ENCODE assay signal across 13 cellular contexts in the genomic region with DNA sequence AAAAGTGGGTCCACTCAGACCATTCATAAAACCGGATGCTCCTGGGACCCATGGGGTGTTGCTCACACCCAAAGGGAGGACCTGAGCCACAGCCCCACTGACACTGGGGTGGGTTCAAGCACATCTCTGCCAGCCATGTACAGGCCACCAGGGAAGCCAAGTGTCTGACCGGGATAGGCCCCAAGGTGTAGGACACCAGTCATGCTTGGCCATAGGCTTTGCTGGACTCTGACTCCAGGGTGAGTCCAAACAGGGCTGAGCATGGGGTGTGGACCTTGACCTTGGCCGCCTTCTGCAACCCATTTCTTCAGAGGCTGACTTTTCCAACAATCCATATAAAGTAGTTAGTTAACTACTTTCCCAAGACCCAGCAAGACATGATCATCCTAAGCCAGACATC. TPM values are rescaled to one million over a fixed set of nuclear protein-coding genes. Genes with fewer than 3 reads are reported as not detected.
DNase-seq lines count a peak whose midpoint lies in the region; ATAC-seq and TF ChIP-seq lines count a peak whose summit lies in the region.
"Had no signal": no experiment of that assay in that cellular context is flagged by ENCODE, and none has a peak within 500 bp of the region (broad histone marks: within the 10 kb centered on the region; RNA-seq: fewer than 3 reads in every experiment).

No MANE protein-coding gene starts in this region.

- H3K36me3 ChIP-seq in DND-41 (ENCODE audit: insufficient read depth, low read length), result peaks cover 62% of the 10 kb centered on the region
- H3K36me3 ChIP-seq: brain microvascular endothelial cell had no signal

- H3K27me3 ChIP-seq in DND-41 (ENCODE audit: insufficient read depth, low read length, poor library complexity), result no peaks in the 10 kb centered on the region
- H3K27me3 ChIP-seq in foreskin keratinocyte, result no peaks in the 10 kb centered on the region
- H3K27me3 ChIP-seq: brain microvascular endothelial cell had no signal

- no peak overlapping the region for H3K9ac ChIP-seq in DND-41 (ENCODE audit: low read depth, low read length)

- H3K4me3 ChIP-seq in DND-41 (ENCODE audit: low read depth in 1 of 2, low read length in 2 of 2), result no peak overlapping the region

- peaks cover 8% of the 10 kb centered on the region for H3K4me1 ChIP-seq in DND-41 (ENCODE audit: insufficient read depth, low read length)
- H3K4me1 ChIP-seq in foreskin keratinocyte, result peaks cover 6% of the 10 kb centered on the region

- DNase-seq in DND-41 (no peak), RWPE1 (ENCODE audit: low spot score) (no peak), left ventricle myocardium superior (peak; percentile 6), posterior vena cava (ENCODE audit: low spot score) (peak; percentile 82), foreskin keratinocyte (no peak), CD1c-positive myeloid dendritic cell (ENCODE audit: extremely low spot score) (no peak), ecto neural progenitor cell (ENCODE audit: low spot score) (no peak)
- DNase-seq: activated CD4-positive, alpha-beta T cell treated with anti-CD3 and anti-CD28 coated beads for 48 hours; DMS79 treated with DMSO at 0.1 percent for 48 hours; H7; T-helper 9 cell had no signal

- H2AFZ ChIP-seq in DND-41 (ENCODE audit: low read depth, low read length), result no peak overlapping the region

- no peaks in the 10 kb centered on the region for H3K9me3 ChIP-seq in DND-41 (ENCODE audit: insufficient read depth, low read length, severe bottlenecking)

- CTCF ChIA-PET in RWPE1 (lab: Yijun Ruan, JAX), result interaction anchor here (0.5 to 0.7 kb wide), 3 partner anchors 35 to 749 kb away, joined by 3 read pairs; no protein-coding TSS in a partner anchor

- no peak overlapping the region for H3K4me2 ChIP-seq in DND-41 (ENCODE audit: insufficient read depth, low read length)

- H4K20me1 ChIP-seq in DND-41 (ENCODE audit: insufficient read depth, low read length), result peaks cover 17% of the 10 kb centered on the region; the same call in 1 of the 2 replicates

- intact Hi-C loops in left ventricle myocardium superior (cut with micrococcal nuclease) (no loop called here), posterior vena cava (cut with DNase I) (no loop called here)

- ATAC-seq in DND-41 (ENCODE audit: insufficient read depth, low read depth) (no peak), left ventricle myocardium superior (no peak), foreskin keratinocyte (no peak)

- no peak for TF ChIP-seq CTCF in DND-41 (IDR thresholded peaks at IDR 0.05; ENCODE audit: borderline replicate concordance, extremely low read depth, low read length, poor library complexity, severe bottlenecking)
- no peak for TF ChIP-seq CTCF in RWPE1 (conservative IDR thresholded peaks at IDR 0.05; ENCODE audit: low read depth)
- TF ChIP-seq CTCF in foreskin keratinocyte (conservative IDR thresholded peaks at IDR 0.05), result no peak

- H3K79me2 ChIP-seq in DND-41 (ENCODE audit: insufficient read depth, low read length), result no peaks in the 10 kb centered on the region

- POLR2A ChIA-PET in RWPE1 (lab: Yijun Ruan, JAX; ENCODE audit: low non-redundant PET), result no interaction called here

- peak overlapping the region; percentile 51 for H3K27ac ChIP-seq in DND-41 (ENCODE audit: low read length)
- H3K27ac ChIP-seq in RWPE1, result peak overlapping the region; percentile 75; the same call in 1 of the 2 replicates
- H3K27ac ChIP-seq in foreskin keratinocyte, result no peak overlapping the region
- H3K27ac ChIP-seq: brain microvascular endothelial cell, C4-2B had no signal

RNA-seq across cellular contexts. Expression of a gene that starts 31.4 kb away (rescaled TPM):
- total RNA-seq in left ventricle myocardium superior, result 25.2 TPM
- 10 to 100 TPM; 29.9 to 36.4 TPM for total RNA-seq in posterior vena cava
- total RNA-seq in foreskin keratinocyte, result 119 and 131 TPM in 2 replicates
- 107 and 117 TPM in 2 replicates for polyA plus RNA-seq in foreskin keratinocyte

Comparison
In these comparisons a context has a peak if more than half of its experiments do, and no peak if none do; other contexts are left out.
1. DNase-seq: peak in left ventricle myocardium superior (single experiment) and posterior vena cava (single experiment); none in DND-41 (single experiment), RWPE1 (single experiment), foreskin keratinocyte (0 of 2), CD1c-positive myeloid dendritic cell (single experiment) and ecto neural progenitor cell (single experiment).